In the genomic region with DNA sequence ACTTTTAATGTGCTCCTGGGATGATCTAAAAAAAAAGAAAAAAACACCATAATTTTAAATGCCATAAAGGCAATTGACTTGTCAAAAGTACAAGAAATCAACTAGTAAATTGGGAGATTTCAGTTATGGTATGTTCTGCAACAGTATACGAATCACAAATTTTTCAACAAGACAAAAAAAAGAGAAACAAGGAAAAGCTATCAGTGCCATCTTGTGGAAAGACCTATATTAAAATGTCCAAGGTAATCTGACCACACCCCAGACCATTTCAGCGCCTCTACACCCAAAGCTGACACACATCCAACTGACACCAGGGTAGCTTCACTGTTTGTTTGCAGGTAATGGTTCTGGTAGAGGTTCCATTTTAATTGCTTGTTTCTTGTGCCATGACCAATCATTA, we compare ENCODE assay signal across 21 cellular contexts. TPM values are rescaled to one million over a fixed set of nuclear protein-coding genes. Genes with fewer than 3 reads are reported as not detected.
DNase-seq lines count a peak whose midpoint lies in the region; ATAC-seq, FAIRE-seq and TF ChIP-seq lines count a peak whose summit lies in the region.
"Had no signal": no experiment of that assay in that cellular context is flagged by ENCODE, and none has a peak within 500 bp of the region (broad histone marks: within the 10 kb centered on the region; RNA-seq: fewer than 3 reads in every experiment).

No MANE protein-coding gene starts in this region.

- H3K4me1 ChIP-seq in liver (ENCODE audit: control insufficient read depth in 4 of 4, insufficient read depth in 4 of 4, low read length in 3 of 4) = peaks cover 3 to 17% (median 5%) of the 10 kb centered on the region in 4 donors
- H3K4me1 ChIP-seq in HepG2 (ENCODE audit: insufficient read depth, low read length) = no peaks in the 10 kb centered on the region
- H3K4me1 ChIP-seq in OCI-LY7 (ENCODE audit: insufficient read depth, low read length, poor library complexity, severe bottlenecking) = no peaks in the 10 kb centered on the region

- no TSS peak for BruUV-seq in HepG2 (replicated peaks; lab: Mats Ljungman, UMichigan)
- no TSS peak for BruUV-seq in OCI-LY7 (replicated peaks; lab: Mats Ljungman, UMichigan)

- H3K9me3 ChIP-seq in liver (ENCODE audit: control insufficient read depth in 4 of 4, low read length in 3 of 4) (no peaks in the 10 kb centered on the region), HepG2 (ENCODE audit: low read length) (no peaks in the 10 kb centered on the region), OCI-LY7 (ENCODE audit: low read length) (no peaks in the 10 kb centered on the region)
- H3K9me3 ChIP-seq: spleen had no signal

- H3K4me2 ChIP-seq in HepG2 (ENCODE audit: low read depth, low read length) (no peak overlapping the region), OCI-LY7 (ENCODE audit: low read length) (no peak overlapping the region)

- no peaks in the 10 kb centered on the region for H3K27me3 ChIP-seq in liver (ENCODE audit: control insufficient read depth in 4 of 4, insufficient read depth in 4 of 4, low read length in 3 of 4)
- H3K27me3 ChIP-seq in HepG2 (ENCODE audit: control insufficient read depth in 1 of 2, insufficient read depth in 2 of 2, low read length in 2 of 2) = no peaks in the 10 kb centered on the region

- H4K20me1 ChIP-seq in HepG2 (ENCODE audit: insufficient read depth, low read length) (no peaks in the 10 kb centered on the region), OCI-LY7 (ENCODE audit: insufficient read depth, low read length) (no peaks in the 10 kb centered on the region)

- H3K9me2 ChIP-seq in OCI-LY7 (ENCODE audit: insufficient read depth, low read length) = no peaks in the 10 kb centered on the region

- H3K4me3 ChIP-seq in liver (ENCODE audit: low read depth in 1 of 3, low read length in 3 of 3) = no peak overlapping the region
- no peak overlapping the region for H3K4me3 ChIP-seq in HepG2 (replicated peaks in 1 of 3; ENCODE audit: insufficient read depth in 1 of 3, low read depth in 2 of 3, low read length in 3 of 3)
- H3K4me3 ChIP-seq in OCI-LY7 (ENCODE audit: low read depth, low read length, poor library complexity, severe bottlenecking) = no peak overlapping the region
- no peak overlapping the region for H3K4me3 ChIP-seq in cardiac fibroblast (replicated peaks in 1 of 2; ENCODE audit: low read depth in 2 of 2, low read length in 2 of 2)
- H3K4me3 ChIP-seq: spleen had no signal

- H3K9ac ChIP-seq in liver (ENCODE audit: low read depth in 1 of 2, low read length in 2 of 2) (no peak overlapping the region), HepG2 (ENCODE audit: insufficient read depth, low read depth, low read length) (no peak overlapping the region)

- TF ChIP-seq EP300 in HepG2 (IDR thresholded peaks at IDR 0.05; ENCODE audit: low read depth in 2 of 2, low read length in 2 of 2) (no peak), HepG2 (CRISPR knock-in tag; IDR thresholded peaks at IDR 0.05; ENCODE audit: borderline replicate concordance) (no peak)

- WGBS in liver = 40% methylated on average over 2 of the region's 2 CpGs
- WGBS in HepG2 (ENCODE audit: low lambda C conversion rate) = 15% methylated on average over 2 of the region's 2 CpGs

- FAIRE-seq in HepG2 (lab: Jason Lieb, UNC) (no peak), GM12892 (lab: Jason Lieb, UNC) (no peak)

- no peak for TF ChIP-seq POLR2A in HepG2 (IDR thresholded peaks at IDR 0.05; ENCODE audit: insufficient read depth in 1 of 2, low read depth in 2 of 2, low read length in 2 of 2)
- TF ChIP-seq POLR2A in GM12892 (IDR thresholded peaks at IDR 0.05; ENCODE audit: low read depth, low read length) = no peak

- POLR2A ChIA-PET in HepG2 (lab: Yijun Ruan, JAX) (no interaction called here), OCI-LY7 (lab: Charles Lee) (no interaction called here)

- H3K79me2 ChIP-seq in HepG2 (ENCODE audit: insufficient read depth, low read length) (no peaks in the 10 kb centered on the region), OCI-LY7 (ENCODE audit: insufficient read depth, low read depth, low read length) (no peaks in the 10 kb centered on the region)

- H3K36me3 ChIP-seq in liver (ENCODE audit: control insufficient read depth in 4 of 4, insufficient read depth in 3 of 4, low read depth in 1 of 4, low read length in 3 of 4) = no peaks in the 10 kb centered on the region
- H3K36me3 ChIP-seq in HepG2 (replicated peaks in 1 of 2; ENCODE audit: control insufficient read depth in 1 of 2, insufficient read depth in 2 of 2, low read length in 2 of 2) = no peaks in the 10 kb centered on the region
- no peaks in the 10 kb centered on the region for H3K36me3 ChIP-seq in OCI-LY7 (ENCODE audit: insufficient read depth, low read length)
- H3K36me3 ChIP-seq: spleen had no signal

- no peak overlapping the region for H2AFZ ChIP-seq in HepG2 (ENCODE audit: low read length)
- H2AFZ ChIP-seq in OCI-LY7 (ENCODE audit: low read length) = no peak overlapping the region

- intact Hi-C loops in HepG2 (cut with micrococcal nuclease; ENCODE audit: unreplicated experiment) (no loop called here), OCI-LY7 (cut with micrococcal nuclease; ENCODE audit: unreplicated experiment) (no loop called here)

- peak; percentile 36 for TF ChIP-seq CTCF in liver (IDR thresholded peaks at IDR 0.05; ENCODE audit: low read depth, low read length, missing input control)
- no peak for TF ChIP-seq CTCF in HepG2 (CRISPR knock-in tag; IDR thresholded peaks at IDR 0.05)
- TF ChIP-seq CTCF in OCI-LY7 (conservative IDR thresholded peaks at IDR 0.05; ENCODE audit: low read length) = 0 out of 2 replicates have a peak, but pooled peaks have one; percentile 17
- TF ChIP-seq CTCF in cardiac fibroblast (IDR thresholded peaks at IDR 0.05; ENCODE audit: low read depth, low read length) = no peak

- CTCF ChIA-PET in HepG2 (lab: Yijun Ruan, JAX; ENCODE audit: low intra/inter-chr PET ratio, low total read pairs) = no interaction called here
- CTCF ChIA-PET in OCI-LY7 (lab: Charles Lee; ENCODE audit: unreplicated experiment) = no interaction called here

- DNase-seq in HepG2 (ENCODE audit: low spot score) (no peak), OCI-LY7 (ENCODE audit: low spot score) (no peak), cardiac fibroblast (ENCODE audit: low read depth in 2 of 2) (peak; percentile 52 to 59), NAMALWA (ENCODE audit: low spot score) (no peak), hypothalamus (lab: John Stamatoyannopoulos, UW) (no peak), GM12892 (ENCODE audit: insufficient read length) (no peak)
- DNase-seq: activated CD4-positive, alpha-beta T cell treated with anti-CD3 and anti-CD28 coated beads, Interleukin-2, amount 10 ng/mL, durations not matched to agents 7 days and 5 days; activated T-cell treated with anti-CD3 and anti-CD28 coated beads for 4 hours; effector memory CD8-positive, alpha-beta T cell; foreskin melanocyte; GF-D8; naive thymus-derived CD8-positive, alpha-beta T cell; NCI-H2029 treated with DMSO at 0.1 percent for 48 hours; NCI-H524 treated with DMSO at 0.1 percent for 48 hours; spleen had no signal

- no peak overlapping the region for H3K27ac ChIP-seq in liver (ENCODE audit: low read depth in 1 of 2, low read length in 2 of 2)
- H3K27ac ChIP-seq in HepG2 (ENCODE audit: extremely low read length, insufficient read depth, low read length) = no peak overlapping the region
- H3K27ac ChIP-seq in OCI-LY7 (ENCODE audit: low read depth, low read length, poor library complexity, severe bottlenecking) = no peak overlapping the region
- H3K27ac ChIP-seq: spleen had no signal

- in situ Hi-C loops in HepG2 (cut with HindIII; ENCODE audit: extremely low pct_ligation_motif_present, low pct_unique_long_range_greater_than_20kb) = no loop called here

- ATAC-seq in HepG2 (no peak), esophagus mucosa (no peak)
- ATAC-seq: effector memory CD8-positive, alpha-beta T cell; naive thymus-derived CD8-positive, alpha-beta T cell had no signal

- TF ChIP-seq RAD21 in liver (IDR thresholded peaks at IDR 0.05) (peak; percentile 81 to 82), HepG2 (CRISPR knock-in tag; IDR thresholded peaks at IDR 0.05) (no peak)

RNA-seq across cellular contexts. Expression of a gene that starts 5.0 kb away (rescaled TPM):
- total RNA-seq in liver = 10 to 100 TPM; 26.6 to 91.4 TPM
- polyA plus RNA-seq in liver = 100 to 1,000 TPM; 135 to 192 TPM
- not detected in 2 replicates for total RNA-seq in HepG2 (2016; rRNA removed; fragmentation: Illumina TruSeq; extraction: Trizol)
- total RNA-seq in HepG2 (2016; cell fraction: cytosol; rRNA removed; fragmentation: Illumina TruSeq; extraction: Trizol; ENCODE audit: low read depth) = not detected in 2 replicates
- not detected in 2 replicates for total RNA-seq in HepG2 (2016; cell fraction: insoluble cytoplasmic fraction; rRNA removed; fragmentation: Illumina TruSeq; extraction: Trizol)
- total RNA-seq in HepG2 (2016; cell fraction: membrane; rRNA removed; fragmentation: Illumina TruSeq; extraction: Trizol) = not detected in 2 replicates
- not detected in 2 replicates for total RNA-seq in HepG2 (2016; cell fraction: nucleus; rRNA removed; fragmentation: Illumina TruSeq; extraction: Trizol)
- not detected in 2 replicates for polyA plus RNA-seq in HepG2 (2011; rRNA removed)
- polyA plus RNA-seq in HepG2 (2011; cell fraction: cytosol; rRNA removed) = not detected in 2 replicates
- not detected in 2 replicates for polyA plus RNA-seq in HepG2 (2011; cell fraction: nucleus; rRNA removed)
- polyA plus RNA-seq in HepG2 (2012) = not detected in 2 replicates
- not detected in 2 replicates for polyA plus RNA-seq in HepG2 (2016; cell fraction: cytosol; fragmentation: Illumina TruSeq; extraction: Trizol; ENCODE audit: low read depth)
- not detected in 2 replicates for polyA plus RNA-seq in HepG2 (2016; cell fraction: insoluble cytoplasmic fraction; fragmentation: Illumina TruSeq; extraction: Trizol; ENCODE audit: low read depth)
- polyA plus RNA-seq in HepG2 (2016; cell fraction: membrane; fragmentation: Illumina TruSeq; extraction: Trizol; ENCODE audit: low read depth) = not detected in 2 replicates
- not detected in 2 replicates for polyA plus RNA-seq in HepG2 (2016; cell fraction: nucleus; fragmentation: Illumina TruSeq; extraction: Trizol; ENCODE audit: insufficient read depth, low read depth)
- polyA minus RNA-seq in HepG2 (2011; rRNA and poly(A)+ RNA removed; ENCODE audit: low replicate concordance) = not detected in 2 replicates
- not detected in 2 replicates for polyA minus RNA-seq in HepG2 (2011; cell fraction: cytosol; rRNA and poly(A)+ RNA removed)
- polyA minus RNA-seq in HepG2 (2011; cell fraction: nucleus; rRNA and poly(A)+ RNA removed) = not detected in 2 replicates
- total RNA-seq in OCI-LY7 (2014; rRNA removed; shearing (Covaris generic)) = 1.2 and 3.7 TPM in 2 replicates
- total RNA-seq in OCI-LY7 (2022) = 1.5 and 2.0 TPM in 2 replicates
- total RNA-seq in esophagus mucosa = 62.4 TPM
- polyA plus RNA-seq in GM12892 (2012; ENCODE audit: missing spikeins) = 4.0 TPM

RNA-seq across cellular contexts. Expression of a gene that starts 26.4 kb away (rescaled TPM):
- total RNA-seq in liver (1 to 10 TPM in 1 of 2 donors, under 1 TPM in 1; 0.09 to 2.7 TPM), HepG2 (2016; rRNA removed; fragmentation: Illumina TruSeq; extraction: Trizol) (not detected in 2 replicates), OCI-LY7 (2022) (not detected in 2 replicates), esophagus mucosa (not detected)
- polyA plus RNA-seq in liver (1 to 10 TPM in 1 of 2 donors, under 1 TPM in 1; 0.40 to 1.0 TPM), HepG2 (2011; rRNA removed) (not detected in 2 replicates)
- total RNA-seq in HepG2 (2016; cell fraction: cytosol; rRNA removed; fragmentation: Illumina TruSeq; extraction: Trizol; ENCODE audit: low read depth) = not detected in 2 replicates
- total RNA-seq in HepG2 (2016; cell fraction: insoluble cytoplasmic fraction; rRNA removed; fragmentation: Illumina TruSeq; extraction: Trizol) = not detected in 2 replicates
- total RNA-seq in HepG2 (2016; cell fraction: membrane; rRNA removed; fragmentation: Illumina TruSeq; extraction: Trizol) = not detected in 2 replicates
- total RNA-seq in HepG2 (2016; cell fraction: nucleus; rRNA removed; fragmentation: Illumina TruSeq; extraction: Trizol) = not detected in 2 replicates
- polyA plus RNA-seq in HepG2 (2011; cell fraction: cytosol; rRNA removed) = not detected in 2 replicates
- not detected in 2 replicates for polyA plus RNA-seq in HepG2 (2011; cell fraction: nucleus; rRNA removed)
- not detected in 2 replicates for polyA plus RNA-seq in HepG2 (2012)
- not detected in 2 replicates for polyA plus RNA-seq in HepG2 (2016; cell fraction: cytosol; fragmentation: Illumina TruSeq; extraction: Trizol; ENCODE audit: low read depth)
- not detected in 2 replicates for polyA plus RNA-seq in HepG2 (2016; cell fraction: insoluble cytoplasmic fraction; fragmentation: Illumina TruSeq; extraction: Trizol; ENCODE audit: low read depth)
- polyA plus RNA-seq in HepG2 (2016; cell fraction: membrane; fragmentation: Illumina TruSeq; extraction: Trizol; ENCODE audit: low read depth) = not detected in 2 replicates
- polyA plus RNA-seq in HepG2 (2016; cell fraction: nucleus; fragmentation: Illumina TruSeq; extraction: Trizol; ENCODE audit: insufficient read depth, low read depth) = not detected in 2 replicates
- polyA minus RNA-seq in HepG2 (2011; rRNA and poly(A)+ RNA removed; ENCODE audit: low replicate concordance) = not detected in 2 replicates
- polyA minus RNA-seq in HepG2 (2011; cell fraction: cytosol; rRNA and poly(A)+ RNA removed) = not detected in 2 replicates
- polyA minus RNA-seq in HepG2 (2011; cell fraction: nucleus; rRNA and poly(A)+ RNA removed) = not detected in 2 replicates
- not detected in 2 replicates for total RNA-seq in OCI-LY7 (2014; rRNA removed; shearing (Covaris generic))
- polyA plus RNA-seq in GM12892 (2012; ENCODE audit: missing spikeins) = not detected
- total RNA-seq: LHCN-M2, lung microvascular endothelial cell, progenitor cell of endocrine pancreas, urinary bladder had no signal

RNA-seq across cellular contexts. Expression of a gene that starts 51.0 kb away (rescaled TPM):
- total RNA-seq in liver (1 to 10 TPM in 1 of 2 donors, under 1 TPM in 1; 0.28 to 1.2 TPM), HepG2 (2016; rRNA removed; fragmentation: Illumina TruSeq; extraction: Trizol) (not detected in 2 replicates), OCI-LY7 (2022) (not detected in 2 replicates), esophagus mucosa (0.80 TPM)
- polyA plus RNA-seq in liver (1 to 10 TPM; 1.1 to 1.6 TPM), HepG2 (2011; rRNA removed) (not detected in 2 replicates)
- not detected in 2 replicates for total RNA-seq in HepG2 (2016; cell fraction: cytosol; rRNA removed; fragmentation: Illumina TruSeq; extraction: Trizol; ENCODE audit: low read depth)
- total RNA-seq in HepG2 (2016; cell fraction: insoluble cytoplasmic fraction; rRNA removed; fragmentation: Illumina TruSeq; extraction: Trizol) = not detected in 2 replicates
- not detected in 2 replicates for total RNA-seq in HepG2 (2016; cell fraction: membrane; rRNA removed; fragmentation: Illumina TruSeq; extraction: Trizol)
- not detected in 2 replicates for total RNA-seq in HepG2 (2016; cell fraction: nucleus; rRNA removed; fragmentation: Illumina TruSeq; extraction: Trizol)
- not detected in 2 replicates for polyA plus RNA-seq in HepG2 (2011; cell fraction: cytosol; rRNA removed)
- polyA plus RNA-seq in HepG2 (2011; cell fraction: nucleus; rRNA removed) = not detected in 2 replicates
- polyA plus RNA-seq in HepG2 (2012) = not detected in 2 replicates
- polyA plus RNA-seq in HepG2 (2016; cell fraction: cytosol; fragmentation: Illumina TruSeq; extraction: Trizol; ENCODE audit: low read depth) = not detected in 2 replicates
- not detected in 2 replicates for polyA plus RNA-seq in HepG2 (2016; cell fraction: insoluble cytoplasmic fraction; fragmentation: Illumina TruSeq; extraction: Trizol; ENCODE audit: low read depth)
- not detected in 2 replicates for polyA plus RNA-seq in HepG2 (2016; cell fraction: membrane; fragmentation: Illumina TruSeq; extraction: Trizol; ENCODE audit: low read depth)
- not detected in 2 replicates for polyA plus RNA-seq in HepG2 (2016; cell fraction: nucleus; fragmentation: Illumina TruSeq; extraction: Trizol; ENCODE audit: insufficient read depth, low read depth)
- not detected in 2 replicates for polyA minus RNA-seq in HepG2 (2011; rRNA and poly(A)+ RNA removed; ENCODE audit: low replicate concordance)
- polyA minus RNA-seq in HepG2 (2011; cell fraction: cytosol; rRNA and poly(A)+ RNA removed) = not detected in 2 replicates
- not detected in 2 replicates for polyA minus RNA-seq in HepG2 (2011; cell fraction: nucleus; rRNA and poly(A)+ RNA removed)
- not detected in 2 replicates for total RNA-seq in OCI-LY7 (2014; rRNA removed; shearing (Covaris generic))
- not detected for polyA plus RNA-seq in GM12892 (2012; ENCODE audit: missing spikeins)
- total RNA-seq: LHCN-M2, lung microvascular endothelial cell, progenitor cell of endocrine pancreas had no signal

Comparison
In these comparisons a context has a peak if more than half of its experiments do, and no peak if none do; other contexts are left out.
1. CTCF ChIP-seq: peak in liver (single experiment) and OCI-LY7 (single experiment); none in HepG2 (single experiment) and cardiac fibroblast (single experiment).
2. RNA of a gene that starts 5.0 kb away (total RNA-seq): 26.6 to 91.4 TPM in liver and 62.4 TPM in esophagus mucosa (single experiment); 1.2 to 3.7 TPM in OCI-LY7 and not detected in HepG2; every median in the first group is over 4 times any median in the second.
3. DNase-seq: peak in cardiac fibroblast (2 of 2); none in HepG2 (single experiment), OCI-LY7 (single experiment), NAMALWA (single experiment), hypothalamus (0 of 51) and GM12892 (single experiment).